In the genomic region with DNA sequence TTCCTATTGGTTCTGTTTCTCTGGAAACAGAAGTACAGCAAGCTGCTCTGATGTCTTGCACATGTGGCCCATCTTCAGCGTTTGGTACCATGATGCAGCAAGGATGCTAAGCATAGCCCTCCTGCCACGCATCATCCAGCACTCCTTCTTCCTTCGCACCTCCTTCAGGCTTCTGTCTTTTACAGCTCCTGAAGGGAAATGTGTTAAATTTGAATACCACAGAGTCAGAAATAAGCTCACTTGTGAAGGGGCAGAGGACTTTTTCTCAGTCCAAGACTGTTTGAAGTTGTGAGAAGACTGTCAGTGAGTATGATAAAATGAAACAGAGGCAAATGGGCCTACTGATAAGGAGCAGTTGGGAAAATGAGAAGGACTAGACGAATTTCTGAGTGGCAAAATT, we compare ENCODE assay signal across 24 cellular contexts. TPM values are rescaled to one million over a fixed set of nuclear protein-coding genes. Genes with fewer than 3 reads are reported as not detected.
DNase-seq lines count a peak whose midpoint lies in the region; ATAC-seq, FAIRE-seq and TF ChIP-seq lines count a peak whose summit lies in the region.
"Had no signal": no experiment of that assay in that cellular context is flagged by ENCODE, and none has a peak within 500 bp of the region (broad histone marks: within the 10 kb centered on the region; RNA-seq: fewer than 3 reads in every experiment).

No MANE protein-coding gene starts in this region.

- no peaks in the 10 kb centered on the region for H3K27me3 ChIP-seq in K562 (ENCODE audit: control insufficient read depth in 2 of 2, insufficient read depth in 2 of 2, low read length in 2 of 2)
- no peaks in the 10 kb centered on the region for H3K27me3 ChIP-seq in PC-3 (ENCODE audit: low read length)
- H3K27me3 ChIP-seq: BE2C had no signal

- POLR2A ChIA-PET in K562 (lab: Yijun Ruan, JAX) (interaction anchor here (0.6 to 1.2 kb wide), 2 partner anchors 15 to 25 kb away, joined by 4 read pairs; no protein-coding TSS in a partner anchor), PC-3 (lab: Charles Lee; ENCODE audit: unreplicated experiment) (no interaction called here)

- H3K9me3 ChIP-seq in K562 (replicated peaks; ENCODE audit: control insufficient read depth, insufficient read depth, low read depth, low read length) (no peaks in the 10 kb centered on the region), PC-3 (ENCODE audit: low read length) (no peaks in the 10 kb centered on the region)
- H3K9me3 ChIP-seq: BE2C had no signal

- TF ChIP-seq EP300 in K562 (IDR thresholded peaks at IDR 0.05; ENCODE audit: low read length), result no peak

- FAIRE-seq in K562 (lab: Jason Lieb, UNC), result peak; percentile 76
- FAIRE-seq: G401.6, GM12891, HepG2 had no signal

- H3K4me1 ChIP-seq in K562 (replicated peaks in 1 of 2; ENCODE audit: control insufficient read depth in 2 of 2, insufficient read depth in 2 of 2, low read length in 2 of 2) (peaks cover 0 to 16% of the 10 kb centered on the region in 2 experiments; a peak in 2 of 5 replicates), PC-3 (ENCODE audit: insufficient read depth, low read length) (peaks cover 7% of the 10 kb centered on the region)
- H3K4me1 ChIP-seq: BE2C had no signal

- no TSS peak for BruUV-seq in K562 (replicated peaks; lab: Mats Ljungman, UMichigan)
- no TSS peak for BruUV-seq in PC-3 (replicated peaks; lab: Mats Ljungman, UMichigan)

- peaks cover 7% of the 10 kb centered on the region; the same call in 2 of the 3 replicates for H3K79me2 ChIP-seq in K562 (ENCODE audit: control insufficient read depth, insufficient read depth, low read length)
- peaks cover 5% of the 10 kb centered on the region for H3K79me2 ChIP-seq in PC-3 (ENCODE audit: low read length)

- H3K4me2 ChIP-seq in K562 (ENCODE audit: insufficient read depth, low read length) (peak overlapping the region; percentile 60), PC-3 (ENCODE audit: low read length) (no peak overlapping the region)

- H3K9me2 ChIP-seq in PC-3 (replicated peaks; ENCODE audit: low read length), result no peaks in the 10 kb centered on the region

- intact Hi-C loops in K562 (cut with micrococcal nuclease), result no loop called here
- intact Hi-C loops in PC-3 (cut with micrococcal nuclease), result no loop called here

- WGBS in K562 (ENCODE audit: insufficient coverage, low coverage, missing lambda C conversion rate), result 15% methylated on average over 4 of the region's 4 CpGs

- H3K4me3 ChIP-seq in K562 (no peak overlapping the region), PC-3 (ENCODE audit: low read length) (no peak overlapping the region)

- no peaks in the 10 kb centered on the region for H3K9me1 ChIP-seq in K562 (ENCODE audit: control insufficient read depth, insufficient read depth, low read length)

- H2AFZ ChIP-seq in K562 (ENCODE audit: low read depth, low read length) (peak overlapping the region; percentile 41; the same call in 1 of the 2 replicates), PC-3 (ENCODE audit: low read length) (no peak overlapping the region)

- CTCF ChIA-PET in K562 (lab: Yijun Ruan, JAX; ENCODE audit: low intra/inter-chr PET ratio) (no interaction called here), PC-3 (lab: Charles Lee) (no interaction called here)

- no peak for TF ChIP-seq RAD21 in K562 (CRISPR knock-in tag; conservative IDR thresholded peaks at IDR 0.05 in 1 of 2, IDR thresholded peaks at IDR 0.05 in 1 of 2)

- TF ChIP-seq CTCF in K562 (IDR thresholded peaks at IDR 0.05 in 2 of 3, conservative IDR thresholded peaks at IDR 0.05 in 1 of 3; ENCODE audit: insufficient read depth in 2 of 3, low read depth in 1 of 3, low read length in 3 of 3) (no peak), PC-3 (conservative IDR thresholded peaks at IDR 0.05; ENCODE audit: low read depth, low read length) (no peak)

- DNase-seq in Ammon's horn (ENCODE audit: low spot score) (peak; percentile 9), OCI-M1 (lab: John Stamatoyannopoulos, UW) (peak; percentile 43), K562 (ENCODE audit: extremely low read depth in 1 of 4, low spot score in 3 of 4) (peak in 2 of 4 experiments; percentile 49 to 58), middle frontal gyrus (ENCODE audit: extremely low spot score, low spot score) (peak; percentile 56), PC-3 (no peak), DMS79 treated with DMSO at 0.1 percent for 48 hours (lab: John Stamatoyannopoulos, UW) (no peak), NCI-H2081 (lab: John Stamatoyannopoulos, UW) (no peak), KG1 (lab: John Stamatoyannopoulos, UW) (no peak)
- DNase-seq: 8988T; BE2C; C1 segment of cervical spinal cord; CD4-positive, CD25-positive, alpha-beta regulatory T cell; CD8-positive, alpha-beta memory T cell; COR-L47; DMS 273 treated with DMSO at 0.1 percent for 48 hours; DMS53; GOT3; H7; HFFc6 had no signal

- peaks cover 3% of the 10 kb centered on the region; the same call in 1 of the 3 replicates for H3K36me3 ChIP-seq in K562 (ENCODE audit: control insufficient read depth, insufficient read depth, low read length)
- no peaks in the 10 kb centered on the region for H3K36me3 ChIP-seq in PC-3 (ENCODE audit: low read depth, low read length)
- H3K36me3 ChIP-seq: BE2C had no signal

- no peaks in the 10 kb centered on the region for H3F3A ChIP-seq in PC-3 (ENCODE audit: low read length, unreplicated experiment)

- no peak for TF ChIP-seq POLR2A in K562 (conservative IDR thresholded peaks at IDR 0.05)

- H3K9ac ChIP-seq in K562 (ENCODE audit: insufficient read depth in 1 of 2, low read depth in 2 of 2, low read length in 2 of 2), result peak overlapping the region in 1 of 2 experiments; percentile 36; a peak in 2 of 4 replicates
- no peak overlapping the region for H3K9ac ChIP-seq in PC-3 (ENCODE audit: low read length)

- peak; percentile 75 for ATAC-seq in K562
- no peak for ATAC-seq in PC-3
- ATAC-seq: HCT116, HepG2 had no signal

- in situ Hi-C loops in K562 (cut with MboI), result no loop called here

- no peak overlapping the region for H3K27ac ChIP-seq in K562 (ENCODE audit: extremely low read depth, low read depth, low read length)
- no peak overlapping the region for H3K27ac ChIP-seq in PC-3 (ENCODE audit: low read length)

- H4K20me1 ChIP-seq in K562 (replicated peaks; ENCODE audit: control insufficient read depth, insufficient read depth, low read length), result no peaks in the 10 kb centered on the region
- peaks cover 4% of the 10 kb centered on the region; the same call in 1 of the 2 replicates for H4K20me1 ChIP-seq in PC-3 (ENCODE audit: low read length)

TF ChIP-seq in K562, 482 proteins besides CTCF, POLR2A, EP300 and RAD21 (continues in another document):
- TF ChIP-seq CBFA2T3 (IDR thresholded peaks at IDR 0.05), result peak; percentile 58
- no peak for TF ChIP-seq ZNF384 (IDR thresholded peaks at IDR 0.05; ENCODE audit: low read depth, low read length)
- peak; percentile 59; the same call in 1 of the 2 replicates for TF ChIP-seq ARID1B (IDR thresholded peaks at IDR 0.05)
- no peak for TF ChIP-seq ZNF124 (CRISPR knock-in tag; IDR thresholded peaks at IDR 0.05)
- no peak for TF ChIP-seq TGIF2 (CRISPR knock-in tag; IDR thresholded peaks at IDR 0.05)
- TF ChIP-seq CC2D1A (IDR thresholded peaks at IDR 0.05), result no peak
- peak; percentile 23 to 48; a peak in 2 of 4 replicates for TF ChIP-seq KDM1A (IDR thresholded peaks at IDR 0.05)
- no peak for TF ChIP-seq DMBX1 (CRISPR knock-in tag; IDR thresholded peaks at IDR 0.05; ENCODE audit: borderline replicate concordance)
- peak in 1 of 2 experiments; percentile 20; a peak in 1 of 3 replicates for TF ChIP-seq CBX3 (IDR thresholded peaks at IDR 0.05; ENCODE audit: borderline replicate concordance in 1 of 2, low read length in 2 of 2)
- TF ChIP-seq RBM34 (IDR thresholded peaks at IDR 0.05; ENCODE audit: borderline replicate concordance, insufficient read depth, low read length), result no peak
- TF ChIP-seq CTBP1 (IDR thresholded peaks at IDR 0.05; ENCODE audit: borderline replicate concordance), result peak; percentile 56; the same call in 1 of the 2 replicates

RNA-seq across cellular contexts. Expression of gene TSPAN13, which starts 20.7 kb away (rescaled TPM):
- total RNA-seq in K562 (2011; cell fraction: chromatin; rRNA removed; ENCODE audit: low replicate concordance), result 20.7 and 45.9 TPM in 2 replicates
- 26.2 and 28.2 TPM in 2 replicates for total RNA-seq in K562 (2011; cell fraction: nucleolus; rRNA removed)
- 50.4 and 66.6 TPM in 2 replicates for total RNA-seq in K562 (2011; cell fraction: nucleoplasm; rRNA removed)
- total RNA-seq in K562 (2014; rRNA removed) (12.8 and 16.6 TPM in 2 replicates), K562 (2014; rRNA removed; fragmentation: Illumina TruSeq; extraction: Trizol) (29.2 and 32.5 TPM in 2 replicates), K562 (2015; rRNA removed; fragmentation: Illumina TruSeq; extraction: Trizol) (14.3 and 16.4 TPM in 2 replicates), K562 (2021) (26.8 and 28.9 TPM in 2 replicates), PC-3 (2014; rRNA removed) (27.6 and 34.9 TPM in 2 replicates)
- polyA plus RNA-seq in K562 (2011; rRNA removed) (23.3 and 46.3 TPM in 2 replicates), K562 (2014; fragmentation: Illumina TruSeq; extraction: Trizol) (25.0 and 29.3 TPM in 2 replicates), K562 (2014; fragmentation: Nextera tagmentation; extraction: Ambion mirVana) (1 to 10 TPM; 7.8 to 9.8 TPM), K562 (2014; rRNA removed) (20.0 and 23.9 TPM in 2 replicates)
- 14.2 and 22.5 TPM in 2 replicates for polyA plus RNA-seq in K562 (2011; cell fraction: cytosol; rRNA removed)
- 8.5 and 10.1 TPM in 2 replicates for polyA plus RNA-seq in K562 (2011; cell fraction: nucleus; rRNA removed)
- 17.7 and 21.3 TPM in 2 replicates for polyA plus RNA-seq in K562 (2012)
- polyA minus RNA-seq in K562 (2011; rRNA and poly(A)+ RNA removed), result 12.9 and 21.0 TPM in 2 replicates
- polyA minus RNA-seq in K562 (2011; cell fraction: cytosol; rRNA and poly(A)+ RNA removed), result 8.0 and 14.1 TPM in 2 replicates
- polyA minus RNA-seq in K562 (2011; cell fraction: nucleus; rRNA and poly(A)+ RNA removed), result 3.5 and 5.3 TPM in 2 replicates
- polyA plus RNA-seq: CD8-positive, alpha-beta memory T cell had no signal

RNA-seq across cellular contexts. Expression of gene AGR2, which starts 30.5 kb away (rescaled TPM):
- total RNA-seq in K562 (2011; cell fraction: chromatin; rRNA removed; ENCODE audit: low replicate concordance), result not detected in 2 replicates
- not detected in 2 replicates for total RNA-seq in K562 (2011; cell fraction: nucleolus; rRNA removed)
- not detected in 2 replicates for total RNA-seq in K562 (2011; cell fraction: nucleoplasm; rRNA removed)
- total RNA-seq in K562 (2014; rRNA removed), result not detected in 2 replicates
- not detected in 2 replicates for total RNA-seq in K562 (2014; rRNA removed; fragmentation: Illumina TruSeq; extraction: Trizol)
- not detected in 2 replicates for total RNA-seq in K562 (2015; rRNA removed; fragmentation: Illumina TruSeq; extraction: Trizol)
- total RNA-seq in K562 (2021), result 0.66 and 0.98 TPM in 2 replicates
- not detected in 2 replicates for polyA plus RNA-seq in K562 (2011; rRNA removed)
- polyA plus RNA-seq in K562 (2011; cell fraction: cytosol; rRNA removed), result 0.22 TPM in 1 of 2 replicates, not detected in the other
- polyA plus RNA-seq in K562 (2011; cell fraction: nucleus; rRNA removed), result not detected in 2 replicates
- polyA plus RNA-seq in K562 (2012), result not detected in 2 replicates
- polyA plus RNA-seq in K562 (2014; fragmentation: Illumina TruSeq; extraction: Trizol), result not detected in 2 replicates
- polyA plus RNA-seq in K562 (2014; fragmentation: Nextera tagmentation; extraction: Ambion mirVana), result not detected
- not detected in 2 replicates for polyA plus RNA-seq in K562 (2014; rRNA removed)
- polyA minus RNA-seq in K562 (2011; rRNA and poly(A)+ RNA removed), result not detected in 2 replicates
- polyA minus RNA-seq in K562 (2011; cell fraction: cytosol; rRNA and poly(A)+ RNA removed), result not detected in 2 replicates
- not detected in 2 replicates for polyA minus RNA-seq in K562 (2011; cell fraction: nucleus; rRNA and poly(A)+ RNA removed)
- 72.2 and 140 TPM in 2 replicates for total RNA-seq in PC-3 (2014; rRNA removed)
- total RNA-seq: A673; CD4-positive, CD25-positive, alpha-beta regulatory T cell; CD8-positive, alpha-beta memory T cell; H7; HFFc6 had no signal
- polyA plus RNA-seq: CD4-positive, CD25-positive, alpha-beta regulatory T cell; CD8-positive, alpha-beta memory T cell had no signal

Comparison
In these comparisons a context has a peak if more than half of its experiments do, and no peak if none do; other contexts are left out.
1. DNase-seq: peak in Ammon's horn (single experiment), OCI-M1 (single experiment) and middle frontal gyrus (single experiment); none in PC-3 (single experiment), DMS79 treated with DMSO at 0.1 percent for 48 hours (single experiment), NCI-H2081 (0 of 2) and KG1 (single experiment).
2. RNA of gene AGR2, which starts 30.5 kb away (total RNA-seq): 72.2 to 140 TPM in PC-3; 0.66 to 0.98 TPM in K562; every median in the first group is over 10 times any median in the second.